8 cellular contexts compared by ENCODE assay signal in genomic region chr17:27323538-27324212, GRCh38. TPM values are rescaled to one million over a fixed set of nuclear protein-coding genes. Genes with fewer than 3 reads are reported as not detected.
DNase-seq lines count a peak whose midpoint lies in the region; ATAC-seq, FAIRE-seq and TF ChIP-seq lines count a peak whose summit lies in the region.

No MANE protein-coding gene starts in this region.

- POLR2A ChIA-PET in A549 (lab: Yijun Ruan, JAX): interaction anchor here (0.6 to 1.2 kb wide), 4 partner anchors 23 to 127 kb away, joined by 4 to 5 read pairs (median 4); no protein-coding TSS in a partner anchor

- no peak for TF ChIP-seq POLR2A in A549 (IDR thresholded peaks at IDR 0.05; ENCODE audit: low read length)

- no peaks in the 10 kb centered on the region for H3K27me3 ChIP-seq in lower lobe of right lung (ENCODE audit: low read depth)

- H3K4me1 ChIP-seq in A549: peaks cover 11% of the 10 kb centered on the region; the same call in 2 of the 3 replicates
- peaks cover 65% of the 10 kb centered on the region for H3K4me1 ChIP-seq in lower lobe of right lung

- TF ChIP-seq RAD21 in A549 (conservative IDR thresholded peaks at IDR 0.05 in 1 of 2, IDR thresholded peaks at IDR 0.05 in 1 of 2): no peak
- TF ChIP-seq RAD21 in Ishikawa (IDR thresholded peaks at IDR 0.05; ENCODE audit: low read depth): no peak

- H3K27ac ChIP-seq in A549 (peak overlapping the region in 1 of 2 experiments; percentile 12; a peak in 2 of 6 replicates), lower lobe of right lung (peak overlapping the region; percentile 54)

- no peaks in the 10 kb centered on the region for H3K27me3 Mint-ChIP-seq in dendritic cell treated with granulocyte-macrophage colony-stimulating factor and Interleukin-4, amounts not matched to agents 40 ng/mL and 50 ng/mL, for 4 days

- no peak overlapping the region for H3K4me3 Mint-ChIP-seq in dendritic cell treated with granulocyte-macrophage colony-stimulating factor and Interleukin-4, amounts not matched to agents 40 ng/mL and 50 ng/mL, for 4 days

- H3K9me3 Mint-ChIP-seq in dendritic cell treated with granulocyte-macrophage colony-stimulating factor and Interleukin-4, amounts not matched to agents 40 ng/mL and 50 ng/mL, for 4 days: no peaks in the 10 kb centered on the region

- H3K27ac Mint-ChIP-seq in dendritic cell treated with granulocyte-macrophage colony-stimulating factor and Interleukin-4, amounts not matched to agents 40 ng/mL and 50 ng/mL, for 4 days: peak overlapping the region; percentile 78

- peak overlapping the region; percentile 17; the same call in 2 of the 3 replicates for H3K4me2 ChIP-seq in A549

- CTCF ChIA-PET in A549 (lab: Yijun Ruan, JAX): interaction anchor here (0.7 to 3.9 kb wide), 10 partner anchors 9 to 275 kb away, joined by 3 to 17 read pairs (median 4); partner anchors contain the start of gene WSB1

- peaks cover 24% of the 10 kb centered on the region for H3K36me3 Mint-ChIP-seq in dendritic cell treated with granulocyte-macrophage colony-stimulating factor and Interleukin-4, amounts not matched to agents 40 ng/mL and 50 ng/mL, for 4 days (ENCODE audit: low read depth)

- TF ChIP-seq EP300 in A549 (IDR thresholded peaks at IDR 0.05) (no peak), Ishikawa (IDR thresholded peaks at IDR 0.05; ENCODE audit: borderline replicate concordance) (no peak)

- peaks cover 10% of the 10 kb centered on the region for H3K36me3 ChIP-seq in lower lobe of right lung

- peak; percentile 31 to 70; a peak in 5 of 6 replicates for ATAC-seq in A549
- ATAC-seq in lower lobe of right lung: peak; percentile 81 to 87
- no peak for ATAC-seq in activated CD4-positive, CD25-positive, alpha-beta regulatory T cell treated with anti-CD3 and anti-CD28 coated beads, Interleukin-2, amount 50 U/mL, for 24 hours
- ATAC-seq in GM19035 (IDR thresholded peaks at IDR 0.05; ENCODE audit: unreplicated experiment): no peak

- no peak for FAIRE-seq in A549 (lab: Jason Lieb, UNC)

- 57% methylated on average over 7 of the region's 7 CpGs for WGBS in A549 (ENCODE audit: missing lambda C conversion rate)

- no peak overlapping the region for H3K4me3 ChIP-seq in A549
- no peak overlapping the region for H3K4me3 ChIP-seq in lower lobe of right lung

- intact Hi-C loops in dendritic cell treated with granulocyte-macrophage colony-stimulating factor and Interleukin-4, amounts not matched to agents 40 ng/mL and 50 ng/mL, for 4 days (cut with micrococcal nuclease): no loop called here
- intact Hi-C loops in lower lobe of right lung (cut with DNase I): no loop called here

- H3K4me1 Mint-ChIP-seq in dendritic cell treated with granulocyte-macrophage colony-stimulating factor and Interleukin-4, amounts not matched to agents 40 ng/mL and 50 ng/mL, for 4 days (ENCODE audit: low read depth): peaks cover 65% of the 10 kb centered on the region

- no peaks in the 10 kb centered on the region for H3K9me3 ChIP-seq in A549
- no peaks in the 10 kb centered on the region for H3K9me3 ChIP-seq in lower lobe of right lung

- TF ChIP-seq CTCF in A549 (IDR thresholded peaks at IDR 0.05): no peak
- TF ChIP-seq CTCF in lower lobe of right lung (IDR thresholded peaks at IDR 0.05): no peak

- DNase-seq in A549 (ENCODE audit: low read depth in 1 of 2, low spot score in 1 of 2) (peak in 1 of 2 experiments; percentile 69), lower lobe of right lung (peak; percentile 86)
- no peak for DNase-seq in stimulated activated naive CD4-positive, alpha-beta T cell (lab: John Stamatoyannopoulos, UW)
- no peak for DNase-seq in activated naive CD4-positive, alpha-beta T cell treated with Interleukin-2 at 50 U/mL for 16 hours

TF ChIP-seq in A549, 52 proteins besides CTCF, POLR2A, EP300 and RAD21:
- TF ChIP-seq EHMT2 (IDR thresholded peaks at IDR 0.05; ENCODE audit: low read depth): no peak
- no peak for TF ChIP-seq MAFK (IDR thresholded peaks at IDR 0.05; ENCODE audit: partially characterized antibody)
- no peak for TF ChIP-seq RARB (CRISPR knock-in tag; IDR thresholded peaks at IDR 0.05)
- TF ChIP-seq SMC3 (IDR thresholded peaks at IDR 0.05): no peak
- no peak for TF ChIP-seq FOSB (CRISPR knock-in tag; IDR thresholded peaks at IDR 0.05)
- 0 out of 2 replicates have a peak, but pooled peaks have one; percentile 4 for TF ChIP-seq HEYL (CRISPR knock-in tag; IDR thresholded peaks at IDR 0.05)
- no peak for TF ChIP-seq NFE2L2 (conservative IDR thresholded peaks at IDR 0.05; ENCODE audit: low read length)

TF ChIP-seq in Ishikawa, 13 proteins besides CTCF, POLR2A, EP300 and RAD21:
- TF ChIP-seq NFIC (IDR thresholded peaks at IDR 0.05): peak; percentile 40; the same call in 1 of the 2 replicates
- peak; percentile 51 for TF ChIP-seq USF1 (IDR thresholded peaks at IDR 0.05)
- TF ChIP-seq TAF1 (IDR thresholded peaks at IDR 0.05; ENCODE audit: low read depth): no peak

RNA-seq across cellular contexts. Expression of gene WSB1, which starts 29.8 kb away (rescaled TPM):
- polyA plus RNA-seq in A549 (2011; rRNA removed) (107 and 111 TPM in 2 replicates), A549 (2017; fragmentation: RNase III; extraction: RNeasy Plus Mini Kit Qiagen cat#74134 plus additional on column Dnase treatment) (41.1 to 50.7 TPM (median 46.0 TPM) in 3 replicates)
- polyA plus RNA-seq in A549 (2012; cell fraction: cytosol; rRNA removed): 81.8 and 97.0 TPM in 2 replicates
- polyA plus RNA-seq in A549 (2012; cell fraction: nucleus; rRNA removed): 137 and 157 TPM in 2 replicates
- 31.2 and 45.5 TPM in 2 replicates for polyA minus RNA-seq in A549 (2011; rRNA and poly(A)+ RNA removed)
- 282 TPM for total RNA-seq in lower lobe of right lung

Comparison
In these comparisons a context has a peak if more than half of its experiments do, and no peak if none do; other contexts are left out.
1. ATAC-seq: peak in A549 (2 of 2) and lower lobe of right lung (2 of 2); none in activated CD4-positive, CD25-positive, alpha-beta regulatory T cell treated with anti-CD3 and anti-CD28 coated beads, Interleukin-2, amount 50 U/mL, for 24 hours (0 of 2) and GM19035 (single experiment).